Comparison of ENCODE assay signal across 8 cellular contexts in the genomic region with DNA sequence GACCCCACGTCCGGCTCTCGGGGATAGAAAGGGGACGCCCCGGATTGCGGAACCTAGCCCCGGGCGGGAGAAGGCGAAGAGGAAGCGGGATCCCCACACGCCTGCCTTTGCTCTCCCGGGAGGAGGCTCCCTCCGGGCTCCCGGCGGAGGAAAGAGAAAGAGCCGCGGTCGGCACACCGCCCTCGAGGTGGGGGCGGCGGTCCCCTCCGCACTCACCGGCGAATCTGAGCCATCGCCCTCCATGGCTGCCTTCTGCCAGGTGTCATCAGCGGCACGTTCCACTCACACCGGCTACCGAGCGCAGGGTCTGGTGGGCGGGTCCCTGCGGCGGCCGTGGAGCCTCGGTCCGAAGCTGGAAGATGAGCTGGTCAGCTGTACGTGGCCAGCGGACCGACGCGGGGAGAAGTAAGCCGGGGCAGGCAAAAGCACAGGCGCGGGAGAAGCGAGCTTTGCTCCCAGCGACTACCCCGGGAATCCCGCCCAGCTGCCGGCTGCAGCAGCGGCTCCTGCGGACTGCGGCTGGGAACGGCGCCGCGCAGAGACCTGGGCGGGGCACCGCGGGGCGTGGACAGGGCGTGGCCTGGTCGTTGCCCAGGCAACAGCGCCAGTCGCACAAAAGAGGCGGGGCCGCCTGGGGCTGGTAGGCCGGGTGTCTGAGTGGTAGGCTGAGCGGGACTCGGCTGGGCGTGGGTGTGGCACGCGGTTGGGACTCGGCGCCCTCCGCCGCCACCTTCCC. TPM values are rescaled to one million over a fixed set of nuclear protein-coding genes. Genes with fewer than 3 reads are reported as not detected.
A peak's percentile ranks its signal among the peaks of the same experiment; 100 is the strongest.
DNase-seq lines count a peak whose midpoint lies in the region; ATAC-seq and TF ChIP-seq lines count a peak whose summit lies in the region.

A gene with protein sequence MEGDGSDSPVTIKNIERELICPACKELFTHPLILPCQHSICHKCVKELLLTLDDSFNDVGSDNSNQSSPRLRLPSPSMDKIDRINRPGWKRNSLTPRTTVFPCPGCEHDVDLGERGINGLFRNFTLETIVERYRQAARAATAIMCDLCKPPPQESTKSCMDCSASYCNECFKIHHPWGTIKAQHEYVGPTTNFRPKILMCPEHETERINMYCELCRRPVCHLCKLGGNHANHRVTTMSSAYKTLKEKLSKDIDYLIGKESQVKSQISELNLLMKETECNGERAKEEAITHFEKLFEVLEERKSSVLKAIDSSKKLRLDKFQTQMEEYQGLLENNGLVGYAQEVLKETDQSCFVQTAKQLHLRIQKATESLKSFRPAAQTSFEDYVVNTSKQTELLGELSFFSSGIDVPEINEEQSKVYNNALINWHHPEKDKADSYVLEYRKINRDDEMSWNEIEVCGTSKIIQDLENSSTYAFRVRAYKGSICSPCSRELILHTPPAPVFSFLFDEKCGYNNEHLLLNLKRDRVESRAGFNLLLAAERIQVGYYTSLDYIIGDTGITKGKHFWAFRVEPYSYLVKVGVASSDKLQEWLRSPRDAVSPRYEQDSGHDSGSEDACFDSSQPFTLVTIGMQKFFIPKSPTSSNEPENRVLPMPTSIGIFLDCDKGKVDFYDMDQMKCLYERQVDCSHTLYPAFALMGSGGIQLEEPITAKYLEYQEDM (minus strand): TSS at position 517 of the 736 bp plus-strand sequence. CDS start 274 bp downstream, at position 243.

- peak; percentile 89 for ATAC-seq in GM18870 (IDR thresholded peaks at IDR 0.05; ENCODE audit: unreplicated experiment)
- ATAC-seq in HG03103 (IDR thresholded peaks at IDR 0.05; ENCODE audit: low read depth, unreplicated experiment), result peak; percentile 96

- CTCF ChIA-PET in AG04449 (lab: Yijun Ruan, JAX) (no interaction called here), mammary epithelial cell (lab: Charles Lee; ENCODE audit: low non-redundant PET) (no interaction called here)

- BruUV-seq in mammary epithelial cell (replicated peaks; lab: Mats Ljungman, UMichigan), result no TSS peak

- no peaks in the 10 kb centered on the region for H3K79me2 ChIP-seq in mammary epithelial cell (ENCODE audit: insufficient read depth, low read length)

- peak within 1 kb of the TSS; percentile 94 for H3K27ac ChIP-seq in WERI-Rb-1
- H3K27ac ChIP-seq in mammary epithelial cell (ENCODE audit: insufficient read depth, low read depth, low read length), result peak within 1 kb of the TSS; percentile 68

- peak within 1 kb of the TSS; percentile 100 for H2AFZ ChIP-seq in mammary epithelial cell (ENCODE audit: low read depth, low read length)

- no peaks in the 10 kb centered on the region for H4K20me1 ChIP-seq in mammary epithelial cell (ENCODE audit: insufficient read depth, low read length)

- in situ Hi-C loops in mammary epithelial cell (cut with MboI; ENCODE audit: low sequenced_read_pairs in 2 of 2), result no loop called here

- H3K4me1 ChIP-seq in mammary epithelial cell (ENCODE audit: insufficient read depth, low read length), result peaks cover 17% of the 10 kb centered on the region

- H3K4me3 ChIP-seq in AG04449 (ENCODE audit: low read depth, low read length), result peak within 1 kb of the TSS; percentile 70
- H3K4me3 ChIP-seq in WERI-Rb-1 (ENCODE audit: low read depth, low read length), result peak within 1 kb of the TSS; percentile 86
- H3K4me3 ChIP-seq in mammary epithelial cell (replicated peaks in 1 of 3; ENCODE audit: insufficient read depth in 1 of 3, low read depth in 2 of 3, low read length in 3 of 3), result peak within 1 kb of the TSS; percentile 83 to 99 (median 97)

- peak within 1 kb of the TSS; percentile 66 for H3K9ac ChIP-seq in mammary epithelial cell (ENCODE audit: insufficient read depth, low read length)

- H3K9me3 ChIP-seq in WERI-Rb-1 (ENCODE audit: severe bottlenecking) (peaks cover 4% of the 10 kb centered on the region), mammary epithelial cell (replicated peaks; ENCODE audit: insufficient read depth, low read length) (peaks cover 7% of the 10 kb centered on the region)

- peaks cover 36% of the 10 kb centered on the region for H3K36me3 ChIP-seq in WERI-Rb-1
- H3K36me3 ChIP-seq in mammary epithelial cell (ENCODE audit: insufficient read depth, low read length), result no peaks in the 10 kb centered on the region

- TF ChIP-seq CTCF in AG04449 (IDR thresholded peaks at IDR 0.05; ENCODE audit: insufficient read depth, low read length, missing control alignments) (peak; percentile 17), WERI-Rb-1 (IDR thresholded peaks at IDR 0.05; ENCODE audit: low read depth, low read length) (peak; percentile 38; the same call in 1 of the 2 replicates), mammary epithelial cell (conservative IDR thresholded peaks at IDR 0.05 in 1 of 2, IDR thresholded peaks at IDR 0.05 in 1 of 2; ENCODE audit: extremely low read depth in 1 of 2, insufficient read depth in 1 of 2, low read depth in 1 of 2, low read length in 2 of 2) (peak in 1 of 2 donors; percentile 48)

- dilution Hi-C loops in mammary epithelial cell (cut with HindIII; ENCODE audit: low sequenced_read_pairs), result no loop called here

- peak within 1 kb of the TSS; percentile 100 for H3K4me2 ChIP-seq in mammary epithelial cell (ENCODE audit: insufficient read depth, low read depth, low read length)

- H3K27me3 ChIP-seq in WERI-Rb-1 (ENCODE audit: insufficient read depth, low read depth, severe bottlenecking) (no peaks in the 10 kb centered on the region), mammary epithelial cell (ENCODE audit: insufficient read depth, low read length) (peaks cover 5% of the 10 kb centered on the region)

- POLR2A ChIA-PET in AG04449 (lab: Yijun Ruan, JAX), result no interaction called here

- WGBS in mammary epithelial cell (ENCODE audit: low coverage, missing lambda C conversion rate), result 0% methylated on average over 20 of the region's 77 CpGs

- intact Hi-C loops in mammary epithelial cell (cut with micrococcal nuclease), result loop anchor here (1.0 to 2.0 kb wide), 2 partner anchors 71 to 73 kb away; no protein-coding TSS in a partner anchor

- DNase-seq in AG04449 (ENCODE audit: low read depth, low spot score) (no peak), NCI-H2171 (lab: John Stamatoyannopoulos, UW) (peak; percentile 84), WERI-Rb-1 (peak; percentile 97), mammary epithelial cell (peak; percentile 93), inferior parietal cortex (ENCODE audit: extremely low spot score) (peak; percentile 84), smooth muscle cell of the brain vasculature (ENCODE audit: low read depth, low spot score) (peak; percentile 67)

RNA-seq across cellular contexts. Expression of the gene that starts here (rescaled TPM):
- total RNA-seq in mammary epithelial cell, result 1 to 10 TPM; 2.8 to 6.1 TPM
- 3.5 TPM for polyA plus RNA-seq in mammary epithelial cell
- polyA minus RNA-seq in mammary epithelial cell, result 10.0 TPM
